Comparison of ENCODE assay signal across 10 cellular contexts in the genomic region with DNA sequence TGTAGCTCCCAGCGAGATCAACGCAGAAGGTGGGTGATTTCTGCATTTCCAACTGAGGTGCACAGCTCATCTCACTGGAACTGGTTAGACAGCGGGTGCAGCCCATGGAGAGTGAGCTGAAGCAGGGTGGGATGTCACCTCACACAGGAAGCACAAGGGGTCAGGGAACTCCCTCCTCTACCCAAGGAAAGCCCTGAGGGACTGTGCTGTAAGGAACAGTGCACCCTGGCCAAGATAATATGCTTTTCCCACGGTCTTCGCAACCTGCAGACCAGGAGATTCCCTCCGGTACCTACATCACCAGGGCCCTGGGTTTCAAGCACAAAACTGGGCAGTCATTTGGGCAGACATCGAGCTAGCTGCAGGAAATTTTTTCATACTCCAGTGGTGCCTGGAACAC.
A peak's percentile ranks its signal among the peaks of the same experiment; 100 is the strongest.
DNase-seq lines count a peak whose midpoint lies in the region; ATAC-seq, FAIRE-seq and TF ChIP-seq lines count a peak whose summit lies in the region.
"Had no signal": no experiment of that assay in that cellular context is flagged by ENCODE, and none has a peak within 500 bp of the region (broad histone marks: within the 10 kb centered on the region; RNA-seq: fewer than 3 reads in every experiment).

No MANE protein-coding gene starts in this region.

- TF ChIP-seq POLR2A in spleen (IDR thresholded peaks at IDR 0.05): no peak

- H3K27ac ChIP-seq in kidney (ENCODE audit: low read depth in 2 of 2, low read length in 2 of 2) (no peak overlapping the region), spleen (no peak overlapping the region), OCI-LY7 (ENCODE audit: low read depth, low read length, poor library complexity, severe bottlenecking) (no peak overlapping the region)
- H3K27ac ChIP-seq: testis had no signal

- H3K4me3 ChIP-seq in kidney (ENCODE audit: low read length in 2 of 2): no peak overlapping the region
- H3K4me3 ChIP-seq in spleen: no peak overlapping the region
- H3K4me3 ChIP-seq in OCI-LY7 (ENCODE audit: low read depth, low read length, poor library complexity, severe bottlenecking): no peak overlapping the region
- H3K4me3 ChIP-seq: testis had no signal

- no peaks in the 10 kb centered on the region for H3K4me1 ChIP-seq in kidney (ENCODE audit: control insufficient read depth in 1 of 2, insufficient read depth in 1 of 2, low read depth in 1 of 2, low read length in 2 of 2)
- peaks cover 0 to 14% (median 3%) of the 10 kb centered on the region in 6 donors for H3K4me1 ChIP-seq in spleen
- no peaks in the 10 kb centered on the region for H3K4me1 ChIP-seq in OCI-LY7 (ENCODE audit: insufficient read depth, low read length, poor library complexity, severe bottlenecking)
- H3K4me1 ChIP-seq: testis had no signal

- ATAC-seq in GM18502 (IDR thresholded peaks at IDR 0.05; ENCODE audit: poor library complexity, unreplicated experiment) (peak; percentile 35), GM19463 (IDR thresholded peaks at IDR 0.05; ENCODE audit: unreplicated experiment) (peak; percentile 28), HG03378 (IDR thresholded peaks at IDR 0.05; ENCODE audit: unreplicated experiment) (peak; percentile 20)

- no peak overlapping the region for H3K4me2 ChIP-seq in OCI-LY7 (ENCODE audit: low read length)

- peak; percentile 13 for DNase-seq in kidney
- DNase-seq in spleen: no peak
- no peak for DNase-seq in NCI-H2196 (lab: John Stamatoyannopoulos, UW; ENCODE audit: unreplicated experiment)
- DNase-seq in OCI-LY7 (ENCODE audit: low spot score): no peak
- DNase-seq: COR-L47, NCI-H345, testis had no signal

- BruUV-seq in OCI-LY7 (replicated peaks; lab: Mats Ljungman, UMichigan): no TSS peak

- no peaks in the 10 kb centered on the region for H3K79me2 ChIP-seq in OCI-LY7 (ENCODE audit: insufficient read depth, low read depth, low read length)

- CTCF ChIA-PET in OCI-LY7 (lab: Charles Lee; ENCODE audit: unreplicated experiment): no interaction called here

- H4K20me1 ChIP-seq in OCI-LY7 (ENCODE audit: insufficient read depth, low read length): no peaks in the 10 kb centered on the region

- H3K27me3 ChIP-seq in spleen (replicated peaks in 1 of 7): no peaks in the 10 kb centered on the region
- H3K27me3 ChIP-seq: testis had no signal

- intact Hi-C loops in kidney (cut with DNase I) (no loop called here), spleen (cut with DNase I; ENCODE audit: low total_unique reads) (no loop called here), OCI-LY7 (cut with micrococcal nuclease; ENCODE audit: unreplicated experiment) (no loop called here)

- H3K9me3 ChIP-seq in kidney (ENCODE audit: control insufficient read depth in 1 of 2, low read length in 2 of 2) (peaks cover 0 to 3% of the 10 kb centered on the region in 2 donors), spleen (peaks cover 0 to 7% (median 4%) of the 10 kb centered on the region in 8 donors), OCI-LY7 (ENCODE audit: low read length) (no peaks in the 10 kb centered on the region)
- H3K9me3 ChIP-seq: testis had no signal

- no peak overlapping the region for H3K9ac ChIP-seq in kidney (ENCODE audit: low read length in 2 of 2)

- no peak overlapping the region for H2AFZ ChIP-seq in OCI-LY7 (ENCODE audit: low read length)

- no peak for TF ChIP-seq CTCF in kidney (IDR thresholded peaks at IDR 0.05; ENCODE audit: borderline replicate concordance, extremely low read depth, insufficient read depth)
- no peak for TF ChIP-seq CTCF in spleen (IDR thresholded peaks at IDR 0.05 in 8 of 11, conservative IDR thresholded peaks at IDR 0.05 in 3 of 11)
- no peak for TF ChIP-seq CTCF in OCI-LY7 (conservative IDR thresholded peaks at IDR 0.05; ENCODE audit: low read length)

- no peaks in the 10 kb centered on the region for H3K36me3 ChIP-seq in kidney (ENCODE audit: control insufficient read depth in 1 of 2, insufficient read depth in 2 of 2, low read length in 2 of 2)
- no peaks in the 10 kb centered on the region for H3K36me3 ChIP-seq in spleen
- no peaks in the 10 kb centered on the region for H3K36me3 ChIP-seq in OCI-LY7 (ENCODE audit: insufficient read depth, low read length)

- WGBS in spleen, 5 donors: 90 to 98% (median 93%) methylated on average over 6 to 7 of the region's 7 CpGs

- POLR2A ChIA-PET in OCI-LY7 (lab: Charles Lee): no interaction called here

- FAIRE-seq in kidney (lab: Jason Lieb, UNC): no peak

- H3K9me2 ChIP-seq in OCI-LY7 (ENCODE audit: insufficient read depth, low read length): no peaks in the 10 kb centered on the region
